In genomic region chr11:45743556-45744468, GRCh38 we compare ENCODE assay signal across 18 cellular contexts.
DNase-seq lines count a peak whose midpoint lies in the region; ATAC-seq, FAIRE-seq and TF ChIP-seq lines count a peak whose summit lies in the region.
"Had no signal": no experiment of that assay in that cellular context is flagged by ENCODE, and none has a peak within 500 bp of the region (broad histone marks: within the 10 kb centered on the region; RNA-seq: fewer than 3 reads in every experiment).

No MANE protein-coding gene starts in this region.

- H3K23ac ChIP-seq in mesenchymal stem cell (ENCODE audit: low read length in 2 of 2): no peak overlapping the region

- no peaks in the 10 kb centered on the region for H3K79me1 ChIP-seq in mesenchymal stem cell (replicated peaks; ENCODE audit: low read length, poor library complexity, severe bottlenecking)

- H2AFZ ChIP-seq in HepG2 (ENCODE audit: low read length): no peak overlapping the region
- H2AFZ ChIP-seq in neural progenitor cell (replicated peaks): no peak overlapping the region
- H2AFZ ChIP-seq in mesenchymal stem cell (ENCODE audit: low read depth, low read length): no peak overlapping the region
- H2AFZ ChIP-seq: GM23248 had no signal

- H3K4me1 Mint-ChIP-seq in neural progenitor cell: peaks cover 14% of the 10 kb centered on the region
- H3K4me1 Mint-ChIP-seq: B cell had no signal

- H3K79me2 ChIP-seq in HepG2 (ENCODE audit: insufficient read depth, low read length) (no peaks in the 10 kb centered on the region), neural progenitor cell (ENCODE audit: low read depth) (no peaks in the 10 kb centered on the region)

- CTCF ChIA-PET in HepG2 (lab: Yijun Ruan, JAX; ENCODE audit: low intra/inter-chr PET ratio, low total read pairs): no interaction called here

- 7% methylated on average over 10 of the region's 11 CpGs for WGBS in HepG2 (ENCODE audit: low lambda C conversion rate)
- 79% methylated on average over 10 of the region's 11 CpGs for WGBS in right lobe of liver (ENCODE audit: insufficient coverage, low coverage, low lambda C conversion rate, missing lambda C conversion rate)
- 92 to 93% methylated on average over 11 of the region's 11 CpGs for WGBS in testis, 2 donors
- WGBS in mesenchymal stem cell: 79% methylated on average over 10 of the region's 11 CpGs

- no peak overlapping the region for H4K91ac ChIP-seq in mesenchymal stem cell (ENCODE audit: low read length)

- H3K27me3 ChIP-seq in HepG2 (ENCODE audit: control insufficient read depth in 1 of 2, insufficient read depth in 2 of 2, low read length in 2 of 2): peaks cover 0 to 14% of the 10 kb centered on the region in 2 experiments; a peak in 2 of 5 replicates
- H3K27me3 ChIP-seq in right lobe of liver: no peaks in the 10 kb centered on the region
- no peaks in the 10 kb centered on the region for H3K27me3 ChIP-seq in ascending aorta
- H3K27me3 ChIP-seq in neural progenitor cell: no peaks in the 10 kb centered on the region
- H3K27me3 ChIP-seq in testis: no peaks in the 10 kb centered on the region
- H3K27me3 ChIP-seq in mesenchymal stem cell (ENCODE audit: control insufficient read depth in 1 of 2, insufficient read depth in 1 of 2, low read length in 2 of 2): peaks cover 10 to 51% of the 10 kb centered on the region in 2 experiments
- H3K27me3 ChIP-seq: BLaER1 treated with 17β-estradiol and CSF1 and Interleukin-3, amounts not matched to agents 10 nM and 100 nM had no signal

- no peak overlapping the region for H2BK120ac ChIP-seq in mesenchymal stem cell (ENCODE audit: low read depth, low read length)

- no peak overlapping the region for H3K9ac ChIP-seq in HepG2 (ENCODE audit: insufficient read depth, low read depth, low read length)
- no peak overlapping the region for H3K9ac ChIP-seq in neural progenitor cell
- H3K9ac ChIP-seq in mesenchymal stem cell (ENCODE audit: low read length): no peak overlapping the region
- H3K9ac ChIP-seq: BLaER1 treated with 17β-estradiol and CSF1 and Interleukin-3, amounts not matched to agents 10 nM and 100 nM; GM23248 had no signal

- H2AK5ac ChIP-seq in mesenchymal stem cell (ENCODE audit: low read length, severe bottlenecking): no peak overlapping the region

- DNase-seq in HepG2 (ENCODE audit: low spot score) (peak; percentile 71), right lobe of liver (no peak), ascending aorta (ENCODE audit: low spot score in 2 of 2) (no peak), neural progenitor cell (ENCODE audit: low spot score) (no peak), EL (no peak), testis (no peak), mesenchymal stem cell (no peak)
- DNase-seq: 8988T; CD8-positive, alpha-beta T cell; DMS 273 treated with DMSO at 0.1 percent for 48 hours; DMS53; DND-41; GM23248; H9 had no signal

- no TSS peak for BruUV-seq in HepG2 (replicated peaks; lab: Mats Ljungman, UMichigan)

- no peak for TF ChIP-seq POLR2A in HepG2 (IDR thresholded peaks at IDR 0.05; ENCODE audit: insufficient read depth in 1 of 2, low read depth in 2 of 2, low read length in 2 of 2)
- TF ChIP-seq POLR2A in right lobe of liver (IDR thresholded peaks at IDR 0.05): no peak
- no peak for TF ChIP-seq POLR2A in testis (IDR thresholded peaks at IDR 0.05)

- no peak overlapping the region for H3K4me3 ChIP-seq in HepG2 (replicated peaks in 1 of 3; ENCODE audit: insufficient read depth in 1 of 3, low read depth in 2 of 3, low read length in 3 of 3)
- H3K4me3 ChIP-seq in right lobe of liver: no peak overlapping the region
- H3K4me3 ChIP-seq in ascending aorta: no peak overlapping the region
- no peak overlapping the region for H3K4me3 ChIP-seq in neural progenitor cell
- no peak overlapping the region for H3K4me3 ChIP-seq in testis
- no peak overlapping the region for H3K4me3 ChIP-seq in mesenchymal stem cell (ENCODE audit: insufficient read depth in 1 of 2, low read depth in 1 of 2, low read length in 2 of 2)
- H3K4me3 ChIP-seq: BLaER1 treated with 17β-estradiol and CSF1 and Interleukin-3, amounts not matched to agents 10 nM and 100 nM; GM23248 had no signal

- no peaks in the 10 kb centered on the region for H3F3A ChIP-seq in neural progenitor cell (ENCODE audit: low read depth)

- H3K9me3 ChIP-seq in HepG2 (ENCODE audit: low read length): no peaks in the 10 kb centered on the region
- no peaks in the 10 kb centered on the region for H3K9me3 ChIP-seq in right lobe of liver
- H3K9me3 ChIP-seq in ascending aorta: no peaks in the 10 kb centered on the region
- no peaks in the 10 kb centered on the region for H3K9me3 ChIP-seq in neural progenitor cell (ENCODE audit: low read depth)
- no peaks in the 10 kb centered on the region for H3K9me3 ChIP-seq in testis
- H3K9me3 ChIP-seq in mesenchymal stem cell (ENCODE audit: control insufficient read depth, low read length): no peaks in the 10 kb centered on the region
- H3K9me3 ChIP-seq: BLaER1 treated with 17β-estradiol and CSF1 and Interleukin-3, amounts not matched to agents 10 nM and 100 nM had no signal

- no peak for FAIRE-seq in HepG2 (lab: Jason Lieb, UNC)
- FAIRE-seq: G401.6, GM12891 had no signal

- TF ChIP-seq EP300 in HepG2 (IDR thresholded peaks at IDR 0.05; ENCODE audit: low read depth in 2 of 2, low read length in 2 of 2): no peak
- TF ChIP-seq EP300 in HepG2 (CRISPR knock-in tag; IDR thresholded peaks at IDR 0.05; ENCODE audit: borderline replicate concordance): no peak

- no peak overlapping the region for H3K14ac ChIP-seq in mesenchymal stem cell (ENCODE audit: low read length in 2 of 2)

- H4K8ac ChIP-seq in mesenchymal stem cell (ENCODE audit: low read length): no peak overlapping the region

- TF ChIP-seq CTCF in HepG2 (CRISPR knock-in tag; IDR thresholded peaks at IDR 0.05) (no peak), right lobe of liver (IDR thresholded peaks at IDR 0.05) (no peak), ascending aorta (IDR thresholded peaks at IDR 0.05) (no peak), neural progenitor cell (IDR thresholded peaks at IDR 0.05) (no peak), testis (IDR thresholded peaks at IDR 0.05) (no peak)

- H3K4ac ChIP-seq in mesenchymal stem cell (ENCODE audit: low read depth in 1 of 2, low read length in 2 of 2): no peak overlapping the region

- no peak for TF ChIP-seq RAD21 in HepG2 (CRISPR knock-in tag; IDR thresholded peaks at IDR 0.05)

- H2BK12ac ChIP-seq in mesenchymal stem cell (ENCODE audit: low read length in 2 of 2): no peak overlapping the region

- in situ Hi-C loops in HepG2 (cut with HindIII; ENCODE audit: extremely low pct_ligation_motif_present, low pct_unique_long_range_greater_than_20kb): no loop called here

- no peak overlapping the region for H3K18ac ChIP-seq in mesenchymal stem cell (ENCODE audit: low read depth in 1 of 2, low read length in 2 of 2)

- no peaks in the 10 kb centered on the region for H3K36me3 Mint-ChIP-seq in neural progenitor cell
- H3K36me3 Mint-ChIP-seq: CD8-positive, alpha-beta T cell had no signal

- H3K4me2 ChIP-seq in HepG2 (ENCODE audit: low read depth, low read length) (no peak overlapping the region), neural progenitor cell (no peak overlapping the region), mesenchymal stem cell (ENCODE audit: low read length, poor library complexity, severe bottlenecking) (no peak overlapping the region)
- H3K4me2 ChIP-seq: BLaER1 treated with 17β-estradiol and CSF1 and Interleukin-3, amounts not matched to agents 10 nM and 100 nM had no signal

- peak overlapping the region; percentile 52 for H3K27ac Mint-ChIP-seq in neural progenitor cell
- H3K27ac Mint-ChIP-seq: B cell; CD8-positive, alpha-beta T cell had no signal

- H4K20me1 ChIP-seq in HepG2 (ENCODE audit: insufficient read depth, low read length): no peaks in the 10 kb centered on the region
- no peaks in the 10 kb centered on the region for H4K20me1 ChIP-seq in neural progenitor cell (ENCODE audit: low read depth)
- H4K20me1 ChIP-seq: BLaER1 treated with 17β-estradiol and CSF1 and Interleukin-3, amounts not matched to agents 10 nM and 100 nM had no signal

- intact Hi-C loops in HepG2 (cut with micrococcal nuclease; ENCODE audit: unreplicated experiment) (no loop called here), right lobe of liver (cut with DNase I) (no loop called here), ascending aorta (cut with DNase I) (loop anchor here (2.0 to 10.0 kb wide), 2 partner anchors 27 to 599 kb away; partner anchors contain the start of gene PRDM11), testis (cut with DNase I; ENCODE audit: low total_unique reads) (no loop called here)

- peak; percentile 68; the same call in 2 of the 3 replicates for ATAC-seq in HepG2
- no peak for ATAC-seq in right lobe of liver
- ATAC-seq: CD8-positive, alpha-beta T cell had no signal

- H3K27ac ChIP-seq in HepG2 (ENCODE audit: extremely low read length, insufficient read depth, low read length) (no peak overlapping the region), right lobe of liver (no peak overlapping the region), ascending aorta (peak overlapping the region; percentile 82 to 86), neural progenitor cell (no peak overlapping the region), testis (no peak overlapping the region), mesenchymal stem cell (ENCODE audit: low read length, poor library complexity, severe bottlenecking) (no peak overlapping the region)
- H3K27ac ChIP-seq: BLaER1 treated with 17β-estradiol and CSF1 and Interleukin-3, amounts not matched to agents 10 nM and 100 nM; GM23248 had no signal

- H3K27me3 Mint-ChIP-seq in neural progenitor cell (ENCODE audit: insufficient read depth, low read depth): peaks cover 2% of the 10 kb centered on the region

- H3K4me3 Mint-ChIP-seq in neural progenitor cell: no peak overlapping the region
- H3K4me3 Mint-ChIP-seq: B cell; CD8-positive, alpha-beta T cell; H9 had no signal

- H2BK5ac ChIP-seq in mesenchymal stem cell (ENCODE audit: low read depth, low read length, poor library complexity, severe bottlenecking): no peak overlapping the region

- H2BK15ac ChIP-seq in mesenchymal stem cell (ENCODE audit: low read depth, poor library complexity, severe bottlenecking): no peak overlapping the region

- H3K36me3 ChIP-seq in HepG2 (replicated peaks in 1 of 2; ENCODE audit: control insufficient read depth in 1 of 2, insufficient read depth in 2 of 2, low read length in 2 of 2) (no peaks in the 10 kb centered on the region), right lobe of liver (no peaks in the 10 kb centered on the region), ascending aorta (no peaks in the 10 kb centered on the region), neural progenitor cell (no peaks in the 10 kb centered on the region), testis (ENCODE audit: low read depth, missing control alignments) (no peaks in the 10 kb centered on the region), mesenchymal stem cell (ENCODE audit: control insufficient read depth in 1 of 2, insufficient read depth in 2 of 2, low read depth in 1 of 2, low read length in 2 of 2) (no peaks in the 10 kb centered on the region)
- H3K36me3 ChIP-seq: BLaER1 treated with 17β-estradiol and CSF1 and Interleukin-3, amounts not matched to agents 10 nM and 100 nM had no signal

- peaks cover 11% of the 10 kb centered on the region; the same call in 1 of the 2 replicates for H3K4me1 ChIP-seq in HepG2 (ENCODE audit: insufficient read depth, low read length)
- no peaks in the 10 kb centered on the region for H3K4me1 ChIP-seq in right lobe of liver
- H3K4me1 ChIP-seq in ascending aorta: peaks cover 0 to 18% of the 10 kb centered on the region in 2 donors
- H3K4me1 ChIP-seq in neural progenitor cell: no peaks in the 10 kb centered on the region
- H3K4me1 ChIP-seq in testis: peaks cover 7% of the 10 kb centered on the region
- H3K4me1 ChIP-seq in mesenchymal stem cell (ENCODE audit: control insufficient read depth, insufficient read depth, low read depth, low read length): no peaks in the 10 kb centered on the region
- H3K4me1 ChIP-seq: BLaER1 treated with 17β-estradiol and CSF1 and Interleukin-3, amounts not matched to agents 10 nM and 100 nM had no signal

- H3K9me3 Mint-ChIP-seq in neural progenitor cell: peaks cover 4% of the 10 kb centered on the region
- H3K9me3 Mint-ChIP-seq: CD8-positive, alpha-beta T cell had no signal

- POLR2A ChIA-PET in HepG2 (lab: Yijun Ruan, JAX): no interaction called here

Comparison
In these comparisons a context has a peak if more than half of its experiments do, and no peak if none do; other contexts are left out.
1. H3K27ac ChIP-seq: peak in ascending aorta (2 of 2); none in HepG2 (single experiment), right lobe of liver (0 of 3), neural progenitor cell (single experiment), testis (0 of 2) and mesenchymal stem cell (single experiment).